In genomic region chr11:74936087-74936486, GRCh38 we compare ENCODE assay signal across 22 cellular contexts.
"Had no signal": no experiment of that assay in that cellular context is flagged by ENCODE, and none has a peak within 500 bp of the region (broad histone marks: within the 10 kb centered on the region; RNA-seq: fewer than 3 reads in every experiment).

No MANE protein-coding gene starts in this region.

- H2AFZ ChIP-seq: parathyroid adenoma had no signal

- H3K27ac ChIP-seq: breast epithelium, esophagus muscularis mucosa, parathyroid adenoma, right lobe of liver, thyroid gland, upper lobe of right lung had no signal

- DNase-seq: activated CD8-positive, alpha-beta memory T cell treated with anti-CD3 and anti-CD28 coated beads, Interleukin-2, amount 50 U/mL, for 48 hours; activated effector memory CD4-positive, alpha-beta T cell treated with Interleukin-2 at 50 U/mL for 16 hours; activated naive CD4-positive, alpha-beta T cell treated with anti-CD3 and anti-CD28 coated beads for 36 hours; activated naive CD8-positive, alpha-beta T cell treated with anti-CD3 and anti-CD28 coated beads, Interleukin-2, amount 10 ng/mL, durations not matched to agents 7 days and 5 days; activated T-cell treated with anti-CD3 and anti-CD28 coated beads, Interleukin-2, amount 50 U/mL, for 4 hours; amniotic stem cell; effector memory CD8-positive, alpha-beta T cell; hypothalamus; left ventricle myocardium superior; right lobe of liver; stimulated activated CD4-positive, alpha-beta T cell treated with anti-CD3 and anti-CD28 coated beads, Interleukin-1b, Interleukin-23, amount 100 ng/mL, for 48 hours; T1000; thyroid gland; upper lobe of right lung had no signal

- H3K9me3 ChIP-seq: breast epithelium, esophagus muscularis mucosa, right lobe of liver, thyroid gland, upper lobe of right lung had no signal

- H3K79me2 ChIP-seq: parathyroid adenoma had no signal

- H3K27me3 ChIP-seq: breast epithelium, esophagus muscularis mucosa, right lobe of liver, thyroid gland, upper lobe of right lung had no signal

- H3K4me1 ChIP-seq: breast epithelium, parathyroid adenoma, right lobe of liver, thyroid gland, upper lobe of right lung had no signal

- H3K4me3 ChIP-seq: breast epithelium, esophagus muscularis mucosa, right lobe of liver, skin epidermis, thyroid gland, upper lobe of right lung had no signal

- ATAC-seq: activated T-cell treated with anti-CD3 and anti-CD28 coated beads, Interleukin-2, amount 50 U/mL, for 4 hours; effector memory CD8-positive, alpha-beta T cell; left ventricle myocardium superior; natural killer cell treated with Interleukin-12 subunit alpha and Interleukin-12 subunit beta and Interleukin-15 and Interleukin-18, amount 100 ng/mL, for 72 hours; upper lobe of right lung; WTC11 had no signal

- H3K36me3 ChIP-seq: breast epithelium had no signal

- FAIRE-seq: colon, frontal cortex had no signal

- H3K9ac ChIP-seq: parathyroid adenoma had no signal
